8 cellular contexts compared by ENCODE assay signal in the genomic region with DNA sequence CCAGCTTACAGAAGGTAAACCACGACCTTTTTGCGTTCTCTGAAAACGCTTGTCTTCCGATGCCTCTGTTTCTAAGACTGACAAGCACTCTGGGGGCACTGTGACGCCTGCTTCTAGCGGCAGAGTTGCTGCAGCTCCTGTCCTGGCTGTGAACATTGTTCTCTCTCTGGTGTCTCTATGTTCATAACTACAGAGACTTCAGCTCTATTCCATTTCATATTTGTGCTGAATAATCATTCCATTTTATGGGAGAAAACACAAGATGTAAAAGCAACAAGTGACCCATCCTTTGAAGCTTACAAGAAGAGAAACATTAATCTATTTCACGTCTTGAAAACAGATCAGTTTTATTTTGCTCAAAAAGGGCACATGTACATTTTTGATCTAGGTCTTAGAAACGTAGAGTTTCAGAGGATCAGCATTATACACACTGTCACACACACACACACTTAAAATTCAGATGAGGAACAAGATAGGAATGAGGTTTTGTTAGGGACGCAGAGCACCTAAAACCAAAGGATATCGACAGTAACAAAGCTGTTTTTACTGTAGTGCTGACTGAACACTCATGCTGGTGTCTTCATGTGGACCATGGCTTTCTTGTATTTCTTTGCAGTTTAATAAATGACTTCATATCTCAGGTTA.
DNase-seq lines count a peak whose midpoint lies in the region; ATAC-seq and TF ChIP-seq lines count a peak whose summit lies in the region.

No MANE protein-coding gene starts in this region.

- H3K4me3 ChIP-seq in MM.1S (ENCODE audit: low read length), result peak overlapping the region; percentile 88

- H3K27ac Mint-ChIP-seq in stimulated activated memory B cell treated with anti-CD40 and anti-IgM and Interleukin-4, amounts not matched to agents 10 μg/mL and 1 μg/mL and 100 μg/mL, for 72 hours, result peak overlapping the region; percentile 88

- peaks cover 48% of the 10 kb centered on the region for H3F3A ChIP-seq in MM.1S (ENCODE audit: insufficient read depth, low read length)

- no peaks in the 10 kb centered on the region for H3K9me3 ChIP-seq in MM.1S (replicated peaks; ENCODE audit: insufficient read depth, low read length)

- peak overlapping the region; percentile 93 for H3K9ac ChIP-seq in MM.1S (ENCODE audit: low read length)

- H2AFZ ChIP-seq in MM.1S (ENCODE audit: low read length), result no peak overlapping the region

- ATAC-seq in GM19395 (IDR thresholded peaks at IDR 0.05; ENCODE audit: unreplicated experiment), result peak; percentile 28
- peak; percentile 28 for ATAC-seq in stimulated activated memory B cell treated with anti-CD40 and anti-IgM and Interleukin-4, amounts not matched to agents 10 μg/mL and 1 μg/mL and 100 μg/mL, for 72 hours

- H3K79me2 ChIP-seq in MM.1S (ENCODE audit: low read length), result peaks cover 86% of the 10 kb centered on the region

- H3K36me3 ChIP-seq in MM.1S (replicated peaks; ENCODE audit: insufficient read depth, low read length), result no peaks in the 10 kb centered on the region

- no peaks in the 10 kb centered on the region for H3K9me2 ChIP-seq in MM.1S (replicated peaks; ENCODE audit: insufficient read depth, low read length)

- peak; percentile 35 for TF ChIP-seq CTCF in MM.1S (IDR thresholded peaks at IDR 0.05; ENCODE audit: low read length)

- H3K4me1 ChIP-seq in MM.1S (ENCODE audit: low read length), result no peaks in the 10 kb centered on the region

- no peaks in the 10 kb centered on the region for H3K27me3 Mint-ChIP-seq in stimulated activated memory B cell treated with anti-CD40 and anti-IgM and Interleukin-4, amounts not matched to agents 10 μg/mL and 1 μg/mL and 100 μg/mL, for 72 hours

- peaks cover 34% of the 10 kb centered on the region for H3K36me3 Mint-ChIP-seq in stimulated activated memory B cell treated with anti-CD40 and anti-IgM and Interleukin-4, amounts not matched to agents 10 μg/mL and 1 μg/mL and 100 μg/mL, for 72 hours

- H3K4me1 Mint-ChIP-seq in stimulated activated memory B cell treated with anti-CD40 and anti-IgM and Interleukin-4, amounts not matched to agents 10 μg/mL and 1 μg/mL and 100 μg/mL, for 72 hours, result peaks cover 58% of the 10 kb centered on the region

- peak overlapping the region; percentile 81 for H3K27ac ChIP-seq in MM.1S (ENCODE audit: low read length)

- H3K4me2 ChIP-seq in MM.1S (ENCODE audit: low read depth, low read length), result peak overlapping the region; percentile 97

- H3K27me3 ChIP-seq in MM.1S (replicated peaks; ENCODE audit: insufficient read depth, low read length), result no peaks in the 10 kb centered on the region

- H3K9me3 Mint-ChIP-seq in stimulated activated memory B cell treated with anti-CD40 and anti-IgM and Interleukin-4, amounts not matched to agents 10 μg/mL and 1 μg/mL and 100 μg/mL, for 72 hours, result no peaks in the 10 kb centered on the region

- H3K4me3 Mint-ChIP-seq in stimulated activated memory B cell treated with anti-CD40 and anti-IgM and Interleukin-4, amounts not matched to agents 10 μg/mL and 1 μg/mL and 100 μg/mL, for 72 hours, result peak overlapping the region; percentile 94

- DNase-seq in MM.1S, result peak; percentile 85
- peak; percentile 56 for DNase-seq in activated effector memory CD4-positive, alpha-beta T cell treated with Interleukin-2 at 50 U/mL for 16 hours
- no peak for DNase-seq in anterior cingulate cortex (lab: John Stamatoyannopoulos, UW)
- no peak for DNase-seq in globus pallidus (ENCODE audit: low spot score)
- no peak for DNase-seq in NCI-H524 treated with DMSO at 0.1 percent for 48 hours (lab: John Stamatoyannopoulos, UW)
- DNase-seq in SW 1271 (lab: John Stamatoyannopoulos, UW), result no peak

- no peaks in the 10 kb centered on the region for H4K20me1 ChIP-seq in MM.1S (ENCODE audit: insufficient read depth, low read length)

Comparison
In these comparisons a context has a peak if more than half of its experiments do, and no peak if none do; other contexts are left out.
1. DNase-seq: peak in MM.1S (single experiment) and activated effector memory CD4-positive, alpha-beta T cell treated with Interleukin-2 at 50 U/mL for 16 hours (single experiment); none in anterior cingulate cortex (0 of 58), globus pallidus (single experiment), NCI-H524 treated with DMSO at 0.1 percent for 48 hours (single experiment) and SW 1271 (0 of 2).